ENCODE assay signal across 1 cellular context in the genomic region with DNA sequence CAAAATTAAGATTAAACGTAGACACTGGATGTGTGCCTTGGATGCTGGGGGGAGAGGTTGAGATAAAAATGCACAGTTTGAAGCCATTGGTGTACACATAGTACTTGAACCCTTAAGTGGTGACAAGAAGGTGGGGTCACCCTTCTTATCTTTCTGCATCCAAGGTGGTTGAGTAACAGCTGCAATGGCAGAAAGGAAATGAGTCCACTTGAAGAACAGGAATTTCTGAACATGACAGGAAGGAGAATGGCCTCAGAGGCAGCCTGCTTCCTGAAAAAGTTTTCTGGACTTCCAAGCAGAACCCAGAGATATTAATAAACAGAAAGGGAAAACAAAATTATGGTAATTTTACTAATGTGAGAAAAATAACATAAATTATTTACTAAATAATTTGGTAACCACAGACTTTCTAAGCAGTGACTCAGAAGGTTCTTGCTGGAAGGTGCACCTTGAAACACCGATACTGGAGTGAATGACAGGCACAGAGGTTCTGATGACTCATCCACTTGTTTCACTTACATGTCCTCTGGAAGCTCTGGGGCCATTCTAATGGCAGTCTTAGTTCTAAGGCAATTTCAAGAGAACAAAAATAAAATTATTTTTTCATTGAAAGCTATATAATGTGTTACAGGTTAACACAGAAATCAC.
A peak's percentile ranks its signal among the peaks of the same experiment; 100 is the strongest.
TF ChIP-seq lines count a peak whose summit lies in the region.

No MANE protein-coding gene starts in this region.

TF ChIP-seq in GM12878, 131 proteins besides CTCF, POLR2A, EP300 and RAD21 (continued from another document):
- TF ChIP-seq ATF2 (IDR thresholded peaks at IDR 0.05; ENCODE audit: low read length) (no peak), PBX3 (IDR thresholded peaks at IDR 0.05; ENCODE audit: insufficient replicate concordance, low read depth, low read length) (peak; percentile 13)
- TF ChIP-seq, protein P1, sequence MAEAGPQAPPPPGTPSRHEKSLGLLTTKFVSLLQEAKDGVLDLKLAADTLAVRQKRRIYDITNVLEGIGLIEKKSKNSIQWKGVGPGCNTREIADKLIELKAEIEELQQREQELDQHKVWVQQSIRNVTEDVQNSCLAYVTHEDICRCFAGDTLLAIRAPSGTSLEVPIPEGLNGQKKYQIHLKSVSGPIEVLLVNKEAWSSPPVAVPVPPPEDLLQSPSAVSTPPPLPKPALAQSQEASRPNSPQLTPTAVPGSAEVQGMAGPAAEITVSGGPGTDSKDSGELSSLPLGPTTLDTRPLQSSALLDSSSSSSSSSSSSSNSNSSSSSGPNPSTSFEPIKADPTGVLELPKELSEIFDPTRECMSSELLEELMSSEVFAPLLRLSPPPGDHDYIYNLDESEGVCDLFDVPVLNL (IDR thresholded peaks at IDR 0.05; ENCODE audit: low read depth, low read length): no peak
